8 cellular contexts compared by ENCODE assay signal in the genomic region with DNA sequence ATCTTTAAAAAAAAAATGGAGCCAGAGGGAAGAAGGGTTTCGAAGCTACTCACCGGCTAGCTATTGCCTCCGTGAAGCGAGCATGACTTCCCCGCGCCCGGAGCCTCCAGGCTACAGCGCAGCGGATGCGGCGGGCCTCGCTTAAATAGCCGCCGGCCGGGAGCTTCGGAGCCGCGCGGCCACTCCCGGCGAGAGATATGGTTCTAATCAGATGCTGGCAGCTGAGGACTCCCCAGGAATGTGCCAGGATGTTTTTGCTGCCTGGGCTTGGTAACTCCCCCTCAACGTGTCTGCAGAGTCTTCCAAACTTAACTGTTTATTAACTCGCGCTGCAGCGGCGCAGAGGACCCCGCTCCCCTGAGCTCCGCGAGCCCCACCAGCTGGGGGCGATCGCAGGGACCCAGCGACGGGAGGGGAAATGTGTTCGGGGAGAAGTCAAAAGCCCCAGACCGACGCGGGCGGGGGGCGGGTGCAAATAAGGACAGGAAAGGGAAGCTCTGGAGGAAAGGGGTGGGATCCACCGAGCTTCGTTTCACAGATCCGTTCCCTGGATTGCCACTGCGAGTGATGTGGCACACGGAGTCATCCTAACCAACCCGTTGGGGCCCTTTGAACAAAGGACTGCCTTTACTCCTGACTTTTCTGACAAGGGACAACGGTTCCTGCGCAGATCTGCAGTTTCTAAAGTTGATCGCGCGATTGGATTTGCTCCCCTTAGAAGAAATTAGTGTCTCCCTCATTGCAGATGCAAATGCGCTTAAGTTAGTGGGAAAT. TPM values are rescaled to one million over a fixed set of nuclear protein-coding genes. Genes with fewer than 3 reads are reported as not detected.
A peak's percentile ranks its signal among the peaks of the same experiment; 100 is the strongest.
DNase-seq lines count a peak whose midpoint lies in the region; ATAC-seq and TF ChIP-seq lines count a peak whose summit lies in the region.

A gene (minus strand): TSS at position 230 of the 774 bp plus-strand sequence. CDS start 30,660 bp downstream, outside the sequence.

- peak within 1 kb of the TSS; percentile 78 for H2BK5ac ChIP-seq in trophoblast cell (ENCODE audit: low read depth, low read length, poor library complexity)

- DNase-seq in COLO829 (ENCODE audit: low spot score) (peak; percentile 65), SW480 (ENCODE audit: low spot score) (peak; percentile 66), ascending aorta (ENCODE audit: low spot score in 2 of 2) (peak; percentile 74 to 92), left cardiac atrium (peak; percentile 89), trophoblast cell (peak; percentile 91 to 92), upper lobe of right lung (peak; percentile 93)

- no peak within 1 kb of the TSS for H3K23ac ChIP-seq in trophoblast cell (ENCODE audit: low read length)

- no peaks in the 10 kb centered on the region for H3K27me3 ChIP-seq in ascending aorta
- H3K27me3 ChIP-seq in trophoblast cell (ENCODE audit: insufficient read depth, low read length): no peaks in the 10 kb centered on the region
- H3K27me3 ChIP-seq in upper lobe of right lung: no peaks in the 10 kb centered on the region

- ATAC-seq in HG03432 (IDR thresholded peaks at IDR 0.05; ENCODE audit: unreplicated experiment) (peak; percentile 64), left cardiac atrium (peak; percentile 83 to 85), upper lobe of right lung (peak; percentile 91), HG03460 (IDR thresholded peaks at IDR 0.05; ENCODE audit: unreplicated experiment) (no peak)

- H3K4me1 ChIP-seq in ascending aorta: peaks cover 0 to 27% of the 10 kb centered on the region in 2 donors
- peaks cover 18 to 23% of the 10 kb centered on the region in 2 experiments for H3K4me1 ChIP-seq in trophoblast cell (ENCODE audit: control insufficient read depth in 1 of 2, insufficient read depth in 2 of 2, low read length in 2 of 2)
- peaks cover 50% of the 10 kb centered on the region for H3K4me1 ChIP-seq in upper lobe of right lung

- peak within 1 kb of the TSS; percentile 66 for H3K4me2 ChIP-seq in trophoblast cell (ENCODE audit: low read length)

- H2AFZ ChIP-seq in trophoblast cell (ENCODE audit: insufficient read depth, low read length, poor library complexity): peak within 1 kb of the TSS; percentile 98

- peak within 1 kb of the TSS; percentile 65 to 80 for H3K4me3 ChIP-seq in ascending aorta
- peak within 1 kb of the TSS; percentile 34 for H3K4me3 ChIP-seq in trophoblast cell (ENCODE audit: low read depth, low read length)
- H3K4me3 ChIP-seq in upper lobe of right lung: peak within 1 kb of the TSS; percentile 69

- H3K14ac ChIP-seq in trophoblast cell (ENCODE audit: low read length): peak within 1 kb of the TSS; percentile 85

- peaks cover 3% of the 10 kb centered on the region for H3K79me2 ChIP-seq in trophoblast cell (ENCODE audit: control insufficient read depth, insufficient read depth, low read length, poor library complexity)

- peak within 1 kb of the TSS; percentile 90 for H4K91ac ChIP-seq in trophoblast cell (ENCODE audit: low read depth, low read length)

- peak within 1 kb of the TSS; percentile 90 for H2BK12ac ChIP-seq in trophoblast cell (ENCODE audit: low read length)

- H3K9me3 ChIP-seq in ascending aorta (no peaks in the 10 kb centered on the region), trophoblast cell (ENCODE audit: insufficient read depth, low read depth, low read length) (no peaks in the 10 kb centered on the region), upper lobe of right lung (no peaks in the 10 kb centered on the region)

- H2AK5ac ChIP-seq in trophoblast cell (ENCODE audit: low read length): no peak within 1 kb of the TSS

- H3K36me3 ChIP-seq in ascending aorta (no peaks in the 10 kb centered on the region), trophoblast cell (ENCODE audit: control insufficient read depth in 1 of 2, insufficient read depth in 2 of 2, low read length in 2 of 2) (no peaks in the 10 kb centered on the region), upper lobe of right lung (no peaks in the 10 kb centered on the region)

- peak within 1 kb of the TSS; percentile 84 for H4K8ac ChIP-seq in trophoblast cell (ENCODE audit: low read depth, low read length)

- H3K79me1 ChIP-seq in trophoblast cell (ENCODE audit: low read length): peaks cover 27% of the 10 kb centered on the region

- no peak within 1 kb of the TSS for H3K9ac ChIP-seq in trophoblast cell (ENCODE audit: low read length)

- no CpG with 5 or more reads among the region's 51 CpGs for WGBS in trophoblast cell (ENCODE audit: extremely low coverage, insufficient coverage, insufficient read length)

- TF ChIP-seq CTCF in ascending aorta (IDR thresholded peaks at IDR 0.05): peak; percentile 45 to 68 (median 60)
- TF ChIP-seq CTCF in upper lobe of right lung (IDR thresholded peaks at IDR 0.05): peak; percentile 64

- H2BK120ac ChIP-seq in trophoblast cell (ENCODE audit: insufficient read depth, low read length, poor library complexity): peak within 1 kb of the TSS; percentile 68

- intact Hi-C loops in ascending aorta (cut with DNase I) (loop anchor here (5.0 kb wide), 2 partner anchors 48 to 97 kb away; no protein-coding TSS in a partner anchor), left cardiac atrium (cut with DNase I) (loop anchor here in 1 of 2 donors (5.0 kb wide), 2 partner anchors 97 to 122 kb away; no protein-coding TSS in a partner anchor), upper lobe of right lung (cut with DNase I) (no loop called here)

- H3K4ac ChIP-seq in trophoblast cell (ENCODE audit: low read depth, low read length): peak within 1 kb of the TSS; percentile 59

- peak within 1 kb of the TSS; percentile 27 for H4K12ac ChIP-seq in trophoblast cell (ENCODE audit: low read depth, low read length)

- H3K18ac ChIP-seq in trophoblast cell (ENCODE audit: low read length): peak within 1 kb of the TSS; percentile 82

- H3K27ac ChIP-seq in ascending aorta (peak within 1 kb of the TSS; percentile 77 to 85), trophoblast cell (ENCODE audit: low read depth, low read length) (peak within 1 kb of the TSS; percentile 93), upper lobe of right lung (peak within 1 kb of the TSS; percentile 84)

RNA-seq across cellular contexts. Expression of the gene that starts here (rescaled TPM):
- 33.6 TPM for total RNA-seq in ascending aorta
- total RNA-seq in left cardiac atrium: 10 to 100 TPM; 58.2 to 67.3 TPM
- 100 TPM in 2 replicates for polyA plus RNA-seq in trophoblast cell (2013)
- 145 TPM for total RNA-seq in upper lobe of right lung
